16 cellular contexts compared by ENCODE assay signal in the genomic region with DNA sequence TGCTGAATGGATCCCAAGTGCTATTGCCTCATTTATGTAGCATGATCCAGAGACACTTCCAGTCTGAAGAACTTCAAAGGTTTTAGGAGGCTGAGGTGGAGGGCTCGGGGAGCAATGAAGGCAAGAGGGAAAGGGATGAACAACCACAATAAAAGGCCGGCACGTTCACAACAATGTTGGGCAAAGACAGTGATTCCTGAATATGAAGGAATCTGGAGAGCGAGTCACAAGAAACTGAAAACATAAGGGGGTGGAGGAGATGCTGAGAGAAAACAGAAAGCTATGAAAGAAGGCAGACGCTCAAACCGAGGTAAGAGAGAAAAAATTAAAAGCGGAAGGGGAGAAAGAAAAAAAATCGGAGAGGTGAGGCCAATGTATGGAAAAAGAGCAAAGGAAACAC.
DNase-seq lines count a peak whose midpoint lies in the region; ATAC-seq lines count a peak whose summit lies in the region.
"Had no signal": no experiment of that assay in that cellular context is flagged by ENCODE, and none has a peak within 500 bp of the region (broad histone marks: within the 10 kb centered on the region; RNA-seq: fewer than 3 reads in every experiment).

No MANE protein-coding gene starts in this region.

- no peak overlapping the region for H4K91ac ChIP-seq in mesenchymal stem cell (ENCODE audit: low read length)

- no peaks in the 10 kb centered on the region for H3K36me3 ChIP-seq in ACC112 (ENCODE audit: insufficient read depth, low read length)
- H3K36me3 ChIP-seq in mesenchymal stem cell (ENCODE audit: control insufficient read depth in 1 of 2, insufficient read depth in 2 of 2, low read depth in 1 of 2, low read length in 2 of 2): no peaks in the 10 kb centered on the region

- H3K27me3 ChIP-seq in ACC112 (ENCODE audit: insufficient read depth, low read length) (no peaks in the 10 kb centered on the region), mesenchymal stem cell (ENCODE audit: control insufficient read depth in 1 of 2, insufficient read depth in 1 of 2, low read length in 2 of 2) (no peaks in the 10 kb centered on the region)

- H3K9ac ChIP-seq in mesenchymal stem cell (ENCODE audit: low read length): no peak overlapping the region

- no peak overlapping the region for H2AFZ ChIP-seq in ACC112 (ENCODE audit: low read length, unreplicated experiment)
- no peak overlapping the region for H2AFZ ChIP-seq in mesenchymal stem cell (ENCODE audit: low read depth, low read length)

- peak overlapping the region in 1 of 2 experiments; percentile 80 for H3K4ac ChIP-seq in mesenchymal stem cell (ENCODE audit: low read depth in 1 of 2, low read length in 2 of 2)

- no peaks in the 10 kb centered on the region for H3K79me1 ChIP-seq in mesenchymal stem cell (replicated peaks; ENCODE audit: low read length, poor library complexity, severe bottlenecking)

- ATAC-seq in GM18861 (IDR thresholded peaks at IDR 0.05; ENCODE audit: unreplicated experiment): no peak
- ATAC-seq: HCT116 had no signal

- WGBS in mesenchymal stem cell: 81% methylated on average over 8 of the region's 8 CpGs

- H3K4me3 ChIP-seq in ACC112 (ENCODE audit: low read depth, low read length): no peak overlapping the region
- no peak overlapping the region for H3K4me3 ChIP-seq in mesenchymal stem cell (ENCODE audit: insufficient read depth in 1 of 2, low read depth in 1 of 2, low read length in 2 of 2)

- H3K18ac ChIP-seq in mesenchymal stem cell (ENCODE audit: low read depth in 1 of 2, low read length in 2 of 2): peak overlapping the region; percentile 7 to 35

- H3K4me1 ChIP-seq in ACC112 (ENCODE audit: control insufficient read depth, insufficient read depth, low read length, unreplicated experiment) (peaks cover 56% of the 10 kb centered on the region), mesenchymal stem cell (ENCODE audit: control insufficient read depth, insufficient read depth, low read depth, low read length) (peaks cover 6% of the 10 kb centered on the region)

- H3K14ac ChIP-seq in mesenchymal stem cell (ENCODE audit: low read length in 2 of 2): no peak overlapping the region

- H2BK5ac ChIP-seq in mesenchymal stem cell (ENCODE audit: low read depth, low read length, poor library complexity, severe bottlenecking): no peak overlapping the region

- H2BK15ac ChIP-seq in mesenchymal stem cell (ENCODE audit: low read depth, poor library complexity, severe bottlenecking): no peak overlapping the region

- peak overlapping the region; percentile 44 to 85 for H2BK12ac ChIP-seq in mesenchymal stem cell (ENCODE audit: low read length in 2 of 2)

- peak overlapping the region; percentile 87 for H3K27ac ChIP-seq in ACC112 (ENCODE audit: low read depth, low read length)
- H3K27ac ChIP-seq in caudate nucleus (ENCODE audit: low read depth, low read length): peak overlapping the region; percentile 94
- no peak overlapping the region for H3K27ac ChIP-seq in mesenchymal stem cell (ENCODE audit: low read length, poor library complexity, severe bottlenecking)

- no peaks in the 10 kb centered on the region for H3K9me3 ChIP-seq in mesenchymal stem cell (ENCODE audit: control insufficient read depth, low read length)

- H2BK120ac ChIP-seq in mesenchymal stem cell (ENCODE audit: low read depth, low read length): no peak overlapping the region

- DNase-seq in NCI-H69 (lab: John Stamatoyannopoulos, UW): peak; percentile 35
- DNase-seq in caudate nucleus (lab: John Stamatoyannopoulos, UW): no peak
- DNase-seq in mesenchymal stem cell: no peak
- DNase-seq in NCI-H1092 (lab: John Stamatoyannopoulos, UW): no peak
- no peak for DNase-seq in AG08395 (ENCODE audit: low spot score)
- DNase-seq in HCEC 1CT: no peak
- DNase-seq: DMS79, KBM-7, NCI-H1105 treated with DMSO at 0.1 percent for 48 hours, NCI-H1694, NCI-H446 treated with DMSO at 0.1 percent for 48 hours, NCI-H774, RPMI8226 had no signal

- no peak overlapping the region for H3K4me2 ChIP-seq in mesenchymal stem cell (ENCODE audit: low read length, poor library complexity, severe bottlenecking)

- H2AK5ac ChIP-seq in mesenchymal stem cell (ENCODE audit: low read length, severe bottlenecking): no peak overlapping the region

- peaks cover 10% of the 10 kb centered on the region for H3K79me2 ChIP-seq in ACC112 (ENCODE audit: control insufficient read depth, insufficient read depth, low read length, unreplicated experiment)

- no peak overlapping the region for H3K23ac ChIP-seq in mesenchymal stem cell (ENCODE audit: low read length in 2 of 2)

- H4K8ac ChIP-seq in mesenchymal stem cell (ENCODE audit: low read length): no peak overlapping the region
